Comparison of ENCODE assay signal across 12 cellular contexts in the genomic region with DNA sequence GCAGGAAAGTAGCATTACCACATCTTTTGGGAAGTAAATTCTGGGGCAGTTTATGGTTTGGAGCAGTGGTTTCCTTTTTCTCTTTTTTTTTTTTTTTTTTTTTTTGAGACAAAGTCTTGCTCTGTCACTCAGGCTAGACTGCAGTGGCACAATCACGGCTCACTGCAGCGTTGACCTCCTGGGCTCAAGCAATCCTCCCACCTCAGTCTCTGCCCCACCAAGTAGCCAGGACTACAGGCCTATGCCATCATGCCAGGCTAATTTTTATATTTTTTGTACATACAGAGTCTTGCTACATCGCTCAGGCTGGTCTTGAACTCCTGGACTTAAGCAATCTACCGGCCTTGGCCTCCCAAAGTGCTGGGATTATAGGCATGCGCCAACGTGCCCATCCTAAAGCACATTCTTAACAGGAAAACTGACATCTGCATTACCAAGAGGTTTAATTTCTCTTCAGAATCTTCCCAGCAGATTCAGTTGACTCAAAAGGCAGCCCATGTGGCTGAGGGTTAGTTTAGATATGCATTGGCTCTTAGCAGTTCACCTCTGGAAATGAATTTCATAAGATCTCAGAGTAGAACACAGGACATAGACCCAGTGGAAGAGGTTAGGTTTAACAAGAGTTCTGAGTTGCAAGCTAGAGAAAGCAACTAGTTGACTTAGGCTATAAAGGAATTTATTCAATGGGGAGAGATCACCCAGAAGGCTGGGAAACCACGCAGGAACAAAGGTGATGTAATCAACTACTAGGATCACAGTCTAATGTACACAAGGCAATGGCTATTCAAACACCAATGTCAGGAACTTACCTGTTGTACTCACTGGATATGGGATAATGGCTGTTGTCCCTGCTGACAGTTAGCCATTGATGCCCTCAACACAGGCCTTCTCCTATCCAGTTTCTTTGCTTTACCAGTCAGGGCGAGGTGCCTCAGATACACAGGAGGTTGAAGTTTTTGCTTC. TPM values are rescaled to one million over a fixed set of nuclear protein-coding genes. Genes with fewer than 3 reads are reported as not detected.
DNase-seq lines count a peak whose midpoint lies in the region; ATAC-seq, FAIRE-seq and TF ChIP-seq lines count a peak whose summit lies in the region.
"Had no signal": no experiment of that assay in that cellular context is flagged by ENCODE, and none has a peak within 500 bp of the region (broad histone marks: within the 10 kb centered on the region; RNA-seq: fewer than 3 reads in every experiment).

No MANE protein-coding gene starts in this region.

- peak overlapping the region; percentile 79 for H3K4me3 Mint-ChIP-seq in CD4-positive, alpha-beta T cell
- H3K4me3 Mint-ChIP-seq in T-helper 1 cell treated with Interleukin-12 subunit alpha and Interleukin-12 subunit beta and Interleukin-4 antibody, amounts not matched to agents 30 μg/mL and 1 μg/mL, for 36 hours: peak overlapping the region; percentile 59
- H3K4me3 Mint-ChIP-seq in chondrocyte (ENCODE audit: unreplicated experiment): no peak overlapping the region

- POLR2A ChIA-PET in CD4-positive, alpha-beta T cell (lab: Charles Lee): interaction anchor here (1.2 to 1.5 kb wide), 2 partner anchors 12 to 32 kb away, joined by 3 to 11 read pairs; partner anchors contain the start of gene C21orf91

- intact Hi-C loops in CD4-positive, alpha-beta T cell (cut with DNase I, micrococcal nuclease): loop anchor here in 1 of 2 experiments (10.0 kb wide), 1 partner anchor 172 kb away; the partner anchor contains the start of gene BTG3
- intact Hi-C loops in left colon (cut with DNase I, micrococcal nuclease): no loop called here

- H3K27ac Mint-ChIP-seq in CD4-positive, alpha-beta T cell: peak overlapping the region; percentile 93
- H3K27ac Mint-ChIP-seq in T-helper 1 cell treated with Interleukin-12 subunit alpha and Interleukin-12 subunit beta and Interleukin-4 antibody, amounts not matched to agents 30 μg/mL and 1 μg/mL, for 36 hours: peak overlapping the region; percentile 86
- no peak overlapping the region for H3K27ac Mint-ChIP-seq in chondrocyte (ENCODE audit: unreplicated experiment)

- no peak for TF ChIP-seq POLR2A in GM12892 (IDR thresholded peaks at IDR 0.05; ENCODE audit: low read depth, low read length)

- no peak for TF ChIP-seq CTCF in CD4-positive, alpha-beta T cell (IDR thresholded peaks at IDR 0.05)
- no peak for TF ChIP-seq CTCF in chondrocyte (IDR thresholded peaks at IDR 0.05)

- peaks cover 30% of the 10 kb centered on the region for H3K36me3 Mint-ChIP-seq in CD4-positive, alpha-beta T cell (ENCODE audit: low read depth)
- peaks cover 62% of the 10 kb centered on the region for H3K36me3 Mint-ChIP-seq in T-helper 1 cell treated with Interleukin-12 subunit alpha and Interleukin-12 subunit beta and Interleukin-4 antibody, amounts not matched to agents 30 μg/mL and 1 μg/mL, for 36 hours (ENCODE audit: low read depth)
- H3K36me3 Mint-ChIP-seq in chondrocyte (ENCODE audit: low read depth): peaks cover 23% of the 10 kb centered on the region

- no peaks in the 10 kb centered on the region for H3K27me3 Mint-ChIP-seq in CD4-positive, alpha-beta T cell
- no peaks in the 10 kb centered on the region for H3K27me3 Mint-ChIP-seq in T-helper 1 cell treated with Interleukin-12 subunit alpha and Interleukin-12 subunit beta and Interleukin-4 antibody, amounts not matched to agents 30 μg/mL and 1 μg/mL, for 36 hours (ENCODE audit: low read depth)
- H3K27me3 Mint-ChIP-seq in chondrocyte (ENCODE audit: low read depth): no peaks in the 10 kb centered on the region

- CTCF ChIA-PET in CD4-positive, alpha-beta T cell (lab: Charles Lee): no interaction called here

- no peak for ATAC-seq in CD4-positive, alpha-beta T cell (ENCODE audit: poor library complexity)
- peak; percentile 42 for ATAC-seq in left colon
- ATAC-seq: esophagus mucosa had no signal

- peaks cover 94% of the 10 kb centered on the region for H3K4me1 Mint-ChIP-seq in CD4-positive, alpha-beta T cell (ENCODE audit: low read depth)
- H3K4me1 Mint-ChIP-seq in T-helper 1 cell treated with Interleukin-12 subunit alpha and Interleukin-12 subunit beta and Interleukin-4 antibody, amounts not matched to agents 30 μg/mL and 1 μg/mL, for 36 hours (ENCODE audit: low read depth): peaks cover 86% of the 10 kb centered on the region
- no peaks in the 10 kb centered on the region for H3K4me1 Mint-ChIP-seq in chondrocyte (ENCODE audit: low read depth)

- no peaks in the 10 kb centered on the region for H3K9me3 Mint-ChIP-seq in CD4-positive, alpha-beta T cell
- H3K9me3 Mint-ChIP-seq in T-helper 1 cell treated with Interleukin-12 subunit alpha and Interleukin-12 subunit beta and Interleukin-4 antibody, amounts not matched to agents 30 μg/mL and 1 μg/mL, for 36 hours: peaks cover 9% of the 10 kb centered on the region
- H3K9me3 Mint-ChIP-seq in chondrocyte (ENCODE audit: low read depth): peaks cover 3% of the 10 kb centered on the region

- H3K27ac ChIP-seq in CD4-positive, alpha-beta T cell (ENCODE audit: low read depth, low read length): peak overlapping the region; percentile 45

- no peaks in the 10 kb centered on the region for H3K9me3 ChIP-seq in CD4-positive, alpha-beta T cell (ENCODE audit: control insufficient read depth, low read length)

- peak; percentile 79 for FAIRE-seq in GM12892 (lab: Jason Lieb, UNC)

- DNase-seq in CD4-positive, alpha-beta T cell: no peak
- DNase-seq in GM12892 (ENCODE audit: insufficient read length) (no peak), left colon (no peak), UCSD-AML1 (lab: John Stamatoyannopoulos, UW; ENCODE audit: unreplicated experiment) (no peak), NCI-H345 (lab: John Stamatoyannopoulos, UW) (no peak), chondrocyte (ENCODE audit: low spot score) (no peak)
- DNase-seq: COR-L47, NCI-H1694 treated with DMSO at 0.1 percent for 48 hours, NCI-H82, nucleus accumbens had no signal

- H3K27me3 ChIP-seq in CD4-positive, alpha-beta T cell (ENCODE audit: control insufficient read depth, insufficient read depth, low read length): no peaks in the 10 kb centered on the region

RNA-seq across cellular contexts. Expression of gene C21orf91, which starts 32.7 kb away (rescaled TPM):
- total RNA-seq in CD4-positive, alpha-beta T cell: 10 to 100 TPM; 40.9 to 42.2 TPM
- polyA plus RNA-seq in GM12892 (2012; ENCODE audit: missing spikeins): 14.0 TPM
- total RNA-seq in left colon (1 to 10 TPM; 4.6 to 9.1 TPM), chondrocyte (10.4 to 15.1 TPM (median 12.9 TPM) in 3 replicates)
